Comparison of ENCODE assay signal across 1 cellular context in the genomic region with DNA sequence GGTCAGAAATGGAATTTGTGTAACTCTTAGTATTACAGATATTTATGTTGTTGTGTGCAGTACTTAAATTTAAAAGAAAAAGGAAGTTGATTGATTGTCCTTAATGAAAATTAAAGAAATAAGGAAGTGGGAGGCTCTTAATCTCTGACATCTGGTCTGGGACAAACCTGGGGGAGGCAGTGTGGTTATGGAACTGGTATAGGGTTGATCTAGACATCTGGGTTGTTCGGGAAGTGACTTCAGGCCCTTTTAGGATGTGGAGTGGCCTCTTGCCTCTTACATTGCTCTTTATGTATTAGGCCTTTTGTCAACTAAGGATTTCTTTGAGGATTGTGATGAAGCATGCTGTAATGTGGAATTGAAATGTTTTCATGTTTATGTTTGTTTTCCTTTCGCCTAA. TPM values are rescaled to one million over a fixed set of nuclear protein-coding genes. Genes with fewer than 3 reads are reported as not detected.
"Had no signal": no experiment of that assay in that cellular context is flagged by ENCODE, and none has a peak within 500 bp of the region (broad histone marks: within the 10 kb centered on the region; RNA-seq: fewer than 3 reads in every experiment).

No MANE protein-coding gene starts in this region.

RNA-seq across cellular contexts. Expression of a gene that starts 16.1 kb away (rescaled TPM):
- total RNA-seq: ureter had no signal
